In genomic region chr15:51775967-51776816, GRCh38 we compare ENCODE assay signal across 8 cellular contexts. TPM values are rescaled to one million over a fixed set of nuclear protein-coding genes. Genes with fewer than 3 reads are reported as not detected.
DNase-seq lines count a peak whose midpoint lies in the region; ATAC-seq and TF ChIP-seq lines count a peak whose summit lies in the region.

No MANE protein-coding gene starts in this region.

- ATAC-seq in HG03342 (IDR thresholded peaks at IDR 0.05; ENCODE audit: unreplicated experiment) (peak; percentile 67), left ventricle myocardium superior (peak; percentile 90), GM19324 (IDR thresholded peaks at IDR 0.05; ENCODE audit: low FRiP score, unreplicated experiment) (no peak)

- H3K4me3 ChIP-seq in retinal pigment epithelial cell (ENCODE audit: low read length), result no peak overlapping the region

- DNase-seq in NCI-H345 (lab: John Stamatoyannopoulos, UW), result peak; percentile 14
- DNase-seq in NCI-H345 treated with DMSO at 0.1 percent for 48 hours (lab: John Stamatoyannopoulos, UW; ENCODE audit: unreplicated experiment), result no peak
- peak; percentile 38 for DNase-seq in RPMI7951 (ENCODE audit: low read depth)
- peak; percentile 49 for DNase-seq in activated naive CD4-positive, alpha-beta T cell treated with anti-CD3 and anti-CD28 coated beads, Interleukin-2, amount 50 U/mL, for 16 hours
- DNase-seq in left ventricle myocardium superior, result no peak
- no peak for DNase-seq in retinal pigment epithelial cell (ENCODE audit: low read depth)

- TF ChIP-seq CTCF in retinal pigment epithelial cell (conservative IDR thresholded peaks at IDR 0.05; ENCODE audit: low read depth, low read length), result peak; percentile 89

- intact Hi-C loops in left ventricle myocardium superior (cut with micrococcal nuclease), result loop anchor here (2.0 to 5.0 kb wide), 2 partner anchors 49 to 125 kb away; no protein-coding TSS in a partner anchor

RNA-seq across cellular contexts. Expression of gene TMOD2, which starts 24.8 kb away (rescaled TPM):
- 4.1 and 4.8 TPM in 2 replicates for total RNA-seq in RPMI7951 (2014; rRNA removed; shearing (Covaris generic))
- total RNA-seq in left ventricle myocardium superior, result 9.2 TPM

RNA-seq across cellular contexts. Expression of gene LYSMD2, which starts 38.7 kb away (rescaled TPM):
- total RNA-seq in RPMI7951 (2014; rRNA removed; shearing (Covaris generic)), result 16.7 and 17.5 TPM in 2 replicates
- 4.7 TPM for total RNA-seq in left ventricle myocardium superior

RNA-seq across cellular contexts. Expression of gene TMOD3, which starts 53.3 kb away (rescaled TPM):
- total RNA-seq in RPMI7951 (2014; rRNA removed; shearing (Covaris generic)), result 58.2 and 63.9 TPM in 2 replicates
- total RNA-seq in left ventricle myocardium superior, result 19.9 TPM

Comparison
In these comparisons a context has a peak if more than half of its experiments do, and no peak if none do; other contexts are left out.
1. DNase-seq: peak in NCI-H345 (single experiment), RPMI7951 (single experiment) and activated naive CD4-positive, alpha-beta T cell treated with anti-CD3 and anti-CD28 coated beads, Interleukin-2, amount 50 U/mL, for 16 hours (single experiment); none in NCI-H345 treated with DMSO at 0.1 percent for 48 hours (single experiment), left ventricle myocardium superior (single experiment) and retinal pigment epithelial cell (single experiment).